Comparison of ENCODE assay signal across 24 cellular contexts in the genomic region with DNA sequence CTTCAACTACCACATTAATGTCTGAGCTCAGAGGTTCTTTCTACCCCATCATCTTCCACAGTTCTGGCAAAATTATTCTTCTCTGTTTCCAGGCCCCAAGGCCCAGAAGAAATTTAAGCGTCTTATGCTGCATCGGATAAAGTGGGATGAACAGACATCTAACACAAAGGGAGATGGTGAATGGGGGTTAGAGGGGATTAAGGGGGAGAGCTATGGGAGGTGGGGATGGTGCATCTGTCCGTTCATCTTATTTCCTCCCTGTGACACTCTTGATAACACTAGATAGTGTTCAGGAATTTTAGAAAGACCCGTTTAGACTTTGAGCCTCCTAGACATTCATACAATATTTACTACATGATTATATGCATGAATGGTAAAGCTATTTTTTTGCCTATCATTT.
"Had no signal": no experiment of that assay in that cellular context is flagged by ENCODE, and none has a peak within 500 bp of the region (broad histone marks: within the 10 kb centered on the region; RNA-seq: fewer than 3 reads in every experiment).

No MANE protein-coding gene starts in this region.

- H3K27ac Mint-ChIP-seq: nephron progenitor cell had no signal

- DNase-seq: dorsolateral prefrontal cortex; effector CD4-positive, alpha-beta T cell; foreskin fibroblast; gastrocnemius medialis; head of caudate nucleus; left ventricle myocardium superior; lower lobe of right lung; naive thymus-derived CD8-positive, alpha-beta T cell; nephron progenitor cell; nucleus accumbens; ovary; posterior cingulate gyrus; psoas muscle; right cardiac atrium; sigmoid colon; stimulated activated CD4-positive, alpha-beta T cell treated with anti-CD3 and anti-CD28 coated beads, Interleukin-2, amount 100 ng/mL, for 24 hours; stimulated activated CD4-positive, alpha-beta T cell treated with anti-CD3 and anti-CD28 coated beads, Interleukin-4, amount 100 ng/mL, for 24 hours; stimulated activated naive CD4-positive, alpha-beta T cell treated with Interleukin-2 at 50 U/mL for 16 hours; stomach; thyroid gland; trophoblast cell had no signal

- H3K4me1 Mint-ChIP-seq: naive thymus-derived CD8-positive, alpha-beta T cell; nephron progenitor cell; stimulated activated effector memory CD8-positive, alpha-beta T cell treated with anti-CD3 and anti-CD28 coated beads, Interleukin-12 subunit alpha, Interleukin-12 subunit beta, amount 100 ng/mL, for 72 hours had no signal

- H3K27me3 Mint-ChIP-seq: naive thymus-derived CD8-positive, alpha-beta T cell had no signal

- H3K4me3 Mint-ChIP-seq: naive thymus-derived CD8-positive, alpha-beta T cell; nephron progenitor cell; stimulated activated effector memory CD8-positive, alpha-beta T cell treated with anti-CD3 and anti-CD28 coated beads, Interleukin-12 subunit alpha, Interleukin-12 subunit beta, amount 100 ng/mL, for 72 hours had no signal

- H3K9me3 ChIP-seq: gastrocnemius medialis, lower lobe of right lung, ovary, psoas muscle, sigmoid colon, stomach, thyroid gland, vagina had no signal

- ATAC-seq: esophagus mucosa; gastrocnemius medialis; left ventricle myocardium superior; lower lobe of right lung; naive thymus-derived CD8-positive, alpha-beta T cell; psoas muscle; right cardiac atrium; stimulated activated effector memory CD8-positive, alpha-beta T cell treated with anti-CD3 and anti-CD28 coated beads, Interleukin-12 subunit alpha, Interleukin-12 subunit beta, amount 100 ng/mL, for 72 hours had no signal

- H3K9me3 Mint-ChIP-seq: naive thymus-derived CD8-positive, alpha-beta T cell; nephron progenitor cell; stimulated activated effector memory CD8-positive, alpha-beta T cell treated with anti-CD3 and anti-CD28 coated beads, Interleukin-12 subunit alpha, Interleukin-12 subunit beta, amount 100 ng/mL, for 72 hours had no signal
